Comparison of ENCODE assay signal across 13 cellular contexts in genomic region chr19:42096255-42096837, GRCh38. TPM values are rescaled to one million over a fixed set of nuclear protein-coding genes. Genes with fewer than 3 reads are reported as not detected.
"Had no signal": no experiment of that assay in that cellular context is flagged by ENCODE, and none has a peak within 500 bp of the region (broad histone marks: within the 10 kb centered on the region; RNA-seq: fewer than 3 reads in every experiment).

No MANE protein-coding gene starts in this region.

- H3K27ac ChIP-seq: ascending aorta, dorsolateral prefrontal cortex, foreskin keratinocyte, parathyroid adenoma had no signal

- H3K4me3 Mint-ChIP-seq: activated CD4-positive, alpha-beta memory T cell treated with anti-CD3 and anti-CD28 coated beads, Interleukin-2, amount 10 ng/mL, durations not matched to agents 7 days and 5 days; activated naive CD8-positive, alpha-beta T cell treated with anti-CD3 and anti-CD28 coated beads, Interleukin-2, amount 50 U/mL, for 24 hours had no signal

- DNase-seq: activated CD4-positive, alpha-beta memory T cell treated with anti-CD3 and anti-CD28 coated beads, Interleukin-2, amount 10 ng/mL, durations not matched to agents 7 days and 5 days; activated naive CD4-positive, alpha-beta T cell treated with Interleukin-2 at 50 U/mL for 16 hours; activated naive CD8-positive, alpha-beta T cell treated with anti-CD3 and anti-CD28 coated beads, Interleukin-2, amount 50 U/mL, for 24 hours; dorsolateral prefrontal cortex; foreskin keratinocyte; head of caudate nucleus; left ventricle myocardium superior; small intestine; T1000; transverse colon had no signal

- H3K36me3 ChIP-seq: ascending aorta, transverse colon had no signal

- H3K27me3 Mint-ChIP-seq: activated CD4-positive, alpha-beta memory T cell treated with anti-CD3 and anti-CD28 coated beads, Interleukin-2, amount 10 ng/mL, durations not matched to agents 7 days and 5 days; activated naive CD8-positive, alpha-beta T cell treated with anti-CD3 and anti-CD28 coated beads, Interleukin-2, amount 50 U/mL, for 24 hours had no signal

- H3K9me3 Mint-ChIP-seq: activated CD4-positive, alpha-beta memory T cell treated with anti-CD3 and anti-CD28 coated beads, Interleukin-2, amount 10 ng/mL, durations not matched to agents 7 days and 5 days; activated naive CD8-positive, alpha-beta T cell treated with anti-CD3 and anti-CD28 coated beads, Interleukin-2, amount 50 U/mL, for 24 hours had no signal

- H3K9me3 ChIP-seq: ascending aorta, transverse colon had no signal

- H3K9ac ChIP-seq: parathyroid adenoma had no signal

- H3K79me2 ChIP-seq: parathyroid adenoma had no signal

- H3K27ac Mint-ChIP-seq: activated CD4-positive, alpha-beta memory T cell treated with anti-CD3 and anti-CD28 coated beads, Interleukin-2, amount 10 ng/mL, durations not matched to agents 7 days and 5 days; activated naive CD8-positive, alpha-beta T cell treated with anti-CD3 and anti-CD28 coated beads, Interleukin-2, amount 50 U/mL, for 24 hours had no signal

- H2AFZ ChIP-seq: parathyroid adenoma had no signal

- H3K4me1 ChIP-seq: ascending aorta, foreskin keratinocyte, parathyroid adenoma had no signal

- ATAC-seq: activated naive CD8-positive, alpha-beta T cell treated with anti-CD3 and anti-CD28 coated beads, Interleukin-2, amount 50 U/mL, for 24 hours; esophagus mucosa; foreskin keratinocyte; left ventricle myocardium superior had no signal

- H3K27me3 ChIP-seq: ascending aorta, foreskin keratinocyte, transverse colon had no signal

- H3K4me3 ChIP-seq: ascending aorta, dorsolateral prefrontal cortex had no signal

RNA-seq across cellular contexts. Expression of gene POU2F2, which starts 35.9 kb away (rescaled TPM):
- total RNA-seq: ascending aorta had no signal
